Comparison of ENCODE assay signal across 1 cellular context in genomic region chr15:84702961-84703482, GRCh38.
TF ChIP-seq lines count a peak whose summit lies in the region.

No MANE protein-coding gene starts in this region.

TF ChIP-seq in K562, 482 proteins besides CTCF, POLR2A, EP300 and RAD21:
- TF ChIP-seq TFE3 (CRISPR knock-in tag; IDR thresholded peaks at IDR 0.05), result peak; percentile 8; the same call in 1 of the 2 replicates
- no peak for TF ChIP-seq CLOCK (CRISPR knock-in tag; IDR thresholded peaks at IDR 0.05; ENCODE audit: borderline replicate concordance)
- TF ChIP-seq CHD2 (IDR thresholded peaks at IDR 0.05; ENCODE audit: low read depth, low read length), result no peak
- no peak for TF ChIP-seq ZNF408 (CRISPR knock-in tag; IDR thresholded peaks at IDR 0.05; ENCODE audit: low read depth)
- no peak for TF ChIP-seq CREM (IDR thresholded peaks at IDR 0.05; ENCODE audit: low read depth)
- TF ChIP-seq PHB (CRISPR knock-in tag; IDR thresholded peaks at IDR 0.05), result no peak
